ENCODE assay signal across 34 cellular contexts in the genomic region with DNA sequence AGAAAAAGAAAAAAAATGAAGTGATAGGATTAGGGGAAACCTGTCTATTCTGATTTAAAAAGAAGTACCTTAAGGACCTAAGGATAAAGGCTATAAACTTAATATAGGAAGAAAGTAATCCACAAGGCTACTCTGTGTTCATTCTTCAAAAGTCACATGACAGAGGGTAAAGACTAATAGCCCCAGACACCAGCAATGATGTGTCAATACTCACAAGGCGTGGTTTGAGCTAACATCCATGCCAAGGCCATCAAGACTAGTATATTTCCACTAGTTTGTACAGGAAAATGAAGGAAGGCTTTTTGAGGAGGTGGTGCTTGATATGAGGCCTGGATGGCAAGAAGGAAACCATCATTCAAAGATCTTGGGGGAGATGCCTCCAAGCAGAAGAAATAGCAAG. TPM values are rescaled to one million over a fixed set of nuclear protein-coding genes. Genes with fewer than 3 reads are reported as not detected.
"Had no signal": no experiment of that assay in that cellular context is flagged by ENCODE, and none has a peak within 500 bp of the region (broad histone marks: within the 10 kb centered on the region; RNA-seq: fewer than 3 reads in every experiment).

No MANE protein-coding gene starts in this region.

- H3K36me3 ChIP-seq: brain microvascular endothelial cell, gastroesophageal sphincter, pancreas, prostate gland, stomach, thyroid gland, upper lobe of right lung had no signal

- H3K9me3 Mint-ChIP-seq: dendritic cell treated with granulocyte-macrophage colony-stimulating factor and Interleukin-4, amounts not matched to agents 40 ng/mL and 50 ng/mL, for 4 days; naive thymus-derived CD8-positive, alpha-beta T cell; neural crest cell had no signal

- FAIRE-seq: astrocyte, kidney, pancreas, TTC549 had no signal

- H3K36me3 Mint-ChIP-seq: naive thymus-derived CD8-positive, alpha-beta T cell had no signal

- H3K27me3 ChIP-seq: brain microvascular endothelial cell, gastroesophageal sphincter, pancreas, stomach, thyroid gland, upper lobe of right lung had no signal

- H3K9me3 ChIP-seq: gastroesophageal sphincter, pancreas, prostate gland, stomach, thyroid gland, upper lobe of right lung had no signal

- H3K27me3 Mint-ChIP-seq: activated T-helper 17 cell treated with anti-CD3 and anti-CD28 coated beads, Interleukin-2, amount 50 U/mL, for 72 hours; memory B cell; naive thymus-derived CD8-positive, alpha-beta T cell; stimulated activated naive B cell treated with anti-CD40 and anti-IgM and Interleukin-4, amounts not matched to agents 10 μg/mL and 1 μg/mL and 100 μg/mL, for 72 hours had no signal

- H3K27ac ChIP-seq: brain microvascular endothelial cell, gastroesophageal sphincter, pancreas, prostate gland, stomach, thyroid gland, upper lobe of right lung, VCaP had no signal

- ATAC-seq: activated T-cell treated with anti-CD3 and anti-CD28 coated beads, Interleukin-2, amount 50 U/mL, for 4 hours; activated T-helper 17 cell treated with anti-CD3 and anti-CD28 coated beads, Interleukin-2, amount 50 U/mL, for 72 hours; gastroesophageal sphincter; naive thymus-derived CD8-positive, alpha-beta T cell; pancreas; stimulated activated naive B cell treated with anti-CD40 and anti-IgM and Interleukin-4, amounts not matched to agents 10 μg/mL and 1 μg/mL and 100 μg/mL, for 72 hours; upper lobe of right lung had no signal

- H3K4me3 ChIP-seq: gastroesophageal sphincter, pancreas, prostate gland, stomach, thyroid gland, upper lobe of right lung had no signal

- H3K4me1 ChIP-seq: gastroesophageal sphincter, pancreas, prostate gland, stomach, thyroid gland, upper lobe of right lung had no signal

- DNase-seq: activated CD4-positive, alpha-beta T cell treated with anti-CD3 and anti-CD28 coated beads for 4 hours; activated CD4-positive, alpha-beta T cell treated with anti-CD3 and anti-CD28 coated beads, Interleukin-2, amount 50 U/mL, for 48 hours; activated gamma-delta T cell treated with Interleukin-2 at 50 U/mL for 16 hours; activated naive CD4-positive, alpha-beta T cell treated with anti-CD3 and anti-CD28 coated beads, Interleukin-2, amount 50 U/mL, for 16 hours; activated T-cell treated with anti-CD3 and anti-CD28 coated beads, Interleukin-2, amount 50 U/mL, for 4 hours; amniotic stem cell; brain microvascular endothelial cell; central memory CD4-positive, alpha-beta T cell; erythroblast; hippocampal formation; kidney; midbrain; naive thymus-derived CD8-positive, alpha-beta T cell; nucleus accumbens; pancreas; retina; stimulated activated CD4-positive, alpha-beta T cell treated with anti-CD3 and anti-CD28 coated beads, Interleukin-15, amount 100 ng/mL, for 24 hours; stimulated activated CD4-positive, alpha-beta T cell treated with anti-CD3 and anti-CD28 coated beads, Interleukin-2, amount 100 ng/mL, for 24 hours; stimulated activated naive B cell treated with anti-CD40 and anti-IgM and Interleukin-4, amounts not matched to agents 10 μg/mL and 1 μg/mL and 100 μg/mL, for 72 hours; stomach; T-helper 9 cell; thyroid gland; upper lobe of right lung had no signal

- H3K4me1 Mint-ChIP-seq: neural crest cell had no signal

- H3K27ac Mint-ChIP-seq: activated T-helper 17 cell treated with anti-CD3 and anti-CD28 coated beads, Interleukin-2, amount 50 U/mL, for 72 hours; dendritic cell treated with granulocyte-macrophage colony-stimulating factor and Interleukin-4, amounts not matched to agents 40 ng/mL and 50 ng/mL, for 4 days; memory B cell; naive thymus-derived CD8-positive, alpha-beta T cell; stimulated activated naive B cell treated with anti-CD40 and anti-IgM and Interleukin-4, amounts not matched to agents 10 μg/mL and 1 μg/mL and 100 μg/mL, for 72 hours; T-helper 1 cell treated with Interleukin-12 subunit alpha and Interleukin-12 subunit beta and Interleukin-4 antibody, amounts not matched to agents 30 μg/mL and 1 μg/mL, for 36 hours had no signal

- H3K4me3 Mint-ChIP-seq: activated T-cell treated with anti-CD3 and anti-CD28 coated beads, Interleukin-2, amount 50 U/mL, for 4 hours; activated T-helper 17 cell treated with anti-CD3 and anti-CD28 coated beads, Interleukin-2, amount 50 U/mL, for 72 hours; dendritic cell treated with granulocyte-macrophage colony-stimulating factor and Interleukin-4, amounts not matched to agents 40 ng/mL and 50 ng/mL, for 4 days; memory B cell; naive thymus-derived CD8-positive, alpha-beta T cell; neural crest cell; stimulated activated naive B cell treated with anti-CD40 and anti-IgM and Interleukin-4, amounts not matched to agents 10 μg/mL and 1 μg/mL and 100 μg/mL, for 72 hours; T-helper 1 cell treated with Interleukin-12 subunit alpha and Interleukin-12 subunit beta and Interleukin-4 antibody, amounts not matched to agents 30 μg/mL and 1 μg/mL, for 36 hours had no signal

RNA-seq across cellular contexts. Expression of gene TEX48, which starts 49.7 kb away (rescaled TPM):
- total RNA-seq: astrocyte; gastroesophageal sphincter; kidney; lower leg skin; naive thymus-derived CD8-positive, alpha-beta T cell; neural crest cell; pancreas; prostate gland; stomach; thyroid gland; upper lobe of right lung had no signal
- polyA plus RNA-seq: naive thymus-derived CD8-positive, alpha-beta T cell; pancreas; stomach had no signal
